8 cellular contexts compared by ENCODE assay signal in genomic region chr2:232418466-232419244, GRCh38. TPM values are rescaled to one million over a fixed set of nuclear protein-coding genes. Genes with fewer than 3 reads are reported as not detected.
DNase-seq lines count a peak whose midpoint lies in the region; ATAC-seq and TF ChIP-seq lines count a peak whose summit lies in the region.

No MANE protein-coding gene starts in this region.

- ATAC-seq in activated T-cell treated with anti-CD3 and anti-CD28 coated beads, Interleukin-2, amount 50 U/mL, for 72 hours (replicated peaks in 1 of 2), result peak; percentile 55
- ATAC-seq in thoracic aorta (ENCODE audit: insufficient number of reproducible peaks, low FRiP score, low read depth), result no peak
- ATAC-seq in HG03045 (IDR thresholded peaks at IDR 0.05; ENCODE audit: unreplicated experiment), result no peak

- peak overlapping the region; percentile 69 to 85 for H3K4me3 Mint-ChIP-seq in activated T-cell treated with anti-CD3 and anti-CD28 coated beads, Interleukin-2, amount 50 U/mL, for 72 hours

- no peak overlapping the region for H3K4me2 ChIP-seq in OCI-LY7 (ENCODE audit: low read length)

- peaks cover 0 to 7% of the 10 kb centered on the region in 2 donors for H3K36me3 Mint-ChIP-seq in activated T-cell treated with anti-CD3 and anti-CD28 coated beads, Interleukin-2, amount 50 U/mL, for 72 hours (ENCODE audit: insufficient read depth in 2 of 2)

- peak; percentile 27 for DNase-seq in activated T-cell treated with anti-CD3 and anti-CD28 coated beads for 48 hours (ENCODE audit: low read depth)
- DNase-seq in activated T-cell treated with anti-CD3 and anti-CD28 coated beads for 4 hours, result no peak
- peak in 1 of 2 donors; percentile 31 for DNase-seq in activated T-cell treated with anti-CD3 and anti-CD28 coated beads, Interleukin-2, amount 50 U/mL, for 72 hours
- no peak for DNase-seq in thoracic aorta (ENCODE audit: low spot score)
- no peak for DNase-seq in OCI-LY7 (ENCODE audit: low spot score)
- DNase-seq in cerebellar cortex (ENCODE audit: low spot score), result no peak

- peaks cover 41% of the 10 kb centered on the region for H3K27me3 Mint-ChIP-seq in activated T-cell treated with anti-CD3 and anti-CD28 coated beads, Interleukin-2, amount 50 U/mL, for 72 hours (ENCODE audit: low read depth)

- H3K27ac ChIP-seq in thoracic aorta, result no peak overlapping the region
- no peak overlapping the region for H3K27ac ChIP-seq in OCI-LY7 (ENCODE audit: low read depth, low read length, poor library complexity, severe bottlenecking)

- H3K27me3 ChIP-seq in thoracic aorta (replicated peaks; ENCODE audit: insufficient read depth), result peaks cover 5% of the 10 kb centered on the region

- peaks cover 4% of the 10 kb centered on the region for H3K9me3 ChIP-seq in iPS-18c (ENCODE audit: control insufficient read depth, insufficient read depth, low read length)
- no peaks in the 10 kb centered on the region for H3K9me3 ChIP-seq in thoracic aorta
- peaks cover 8% of the 10 kb centered on the region; the same call in 1 of the 2 replicates for H3K9me3 ChIP-seq in OCI-LY7 (ENCODE audit: low read length)

- TF ChIP-seq CTCF in thoracic aorta (IDR thresholded peaks at IDR 0.05), result no peak
- no peak for TF ChIP-seq CTCF in OCI-LY7 (conservative IDR thresholded peaks at IDR 0.05; ENCODE audit: low read length)

- no peak overlapping the region for H2AFZ ChIP-seq in OCI-LY7 (ENCODE audit: low read length)

- H3K36me3 ChIP-seq in thoracic aorta (no peaks in the 10 kb centered on the region), OCI-LY7 (ENCODE audit: insufficient read depth, low read length) (no peaks in the 10 kb centered on the region)

- intact Hi-C loops in OCI-LY7 (cut with micrococcal nuclease; ENCODE audit: unreplicated experiment), result no loop called here

- H4K20me1 ChIP-seq in OCI-LY7 (ENCODE audit: insufficient read depth, low read length), result no peaks in the 10 kb centered on the region

- H3K9me2 ChIP-seq in OCI-LY7 (ENCODE audit: insufficient read depth, low read length), result no peaks in the 10 kb centered on the region

- CTCF ChIA-PET in OCI-LY7 (lab: Charles Lee; ENCODE audit: unreplicated experiment), result no interaction called here

- H3K27ac Mint-ChIP-seq in activated T-cell treated with anti-CD3 and anti-CD28 coated beads, Interleukin-2, amount 50 U/mL, for 72 hours, result no peak overlapping the region

- H3K4me1 ChIP-seq in thoracic aorta (ENCODE audit: control insufficient read depth in 1 of 2, low read depth in 2 of 2) (peaks cover 0 to 20% of the 10 kb centered on the region in 2 donors), OCI-LY7 (ENCODE audit: insufficient read depth, low read length, poor library complexity, severe bottlenecking) (no peaks in the 10 kb centered on the region)

- peaks cover 2% of the 10 kb centered on the region for H3K4me1 Mint-ChIP-seq in activated T-cell treated with anti-CD3 and anti-CD28 coated beads, Interleukin-2, amount 50 U/mL, for 72 hours (ENCODE audit: low read depth)

- POLR2A ChIA-PET in OCI-LY7 (lab: Charles Lee), result no interaction called here

- no peaks in the 10 kb centered on the region for H3K79me2 ChIP-seq in OCI-LY7 (ENCODE audit: insufficient read depth, low read depth, low read length)

- H3K4me3 ChIP-seq in iPS-18c (ENCODE audit: insufficient read depth, low read depth, low read length) (peak overlapping the region; percentile 82), thoracic aorta (peak overlapping the region; percentile 54), OCI-LY7 (ENCODE audit: low read depth, low read length, poor library complexity, severe bottlenecking) (no peak overlapping the region)

- peaks cover 1 to 7% of the 10 kb centered on the region in 2 donors for H3K9me3 Mint-ChIP-seq in activated T-cell treated with anti-CD3 and anti-CD28 coated beads, Interleukin-2, amount 50 U/mL, for 72 hours

- BruUV-seq in OCI-LY7 (replicated peaks; lab: Mats Ljungman, UMichigan), result no TSS peak

RNA-seq across cellular contexts. Expression of gene ALPG, which starts 12.0 kb away (rescaled TPM):
- not detected for total RNA-seq in activated T-cell treated with anti-CD3 and anti-CD28 coated beads, Interleukin-2, amount 50 U/mL, for 72 hours
- total RNA-seq in thoracic aorta (not detected), OCI-LY7 (2022) (not detected in 2 replicates)
- not detected in 2 replicates for total RNA-seq in OCI-LY7 (2014; rRNA removed; shearing (Covaris generic))

RNA-seq across cellular contexts. Expression of gene ALPI, which starts 37.3 kb away (rescaled TPM):
- total RNA-seq in activated T-cell treated with anti-CD3 and anti-CD28 coated beads, Interleukin-2, amount 50 U/mL, for 72 hours, result not detected
- total RNA-seq in thoracic aorta (not detected), OCI-LY7 (2022) (not detected in 2 replicates)
- total RNA-seq in OCI-LY7 (2014; rRNA removed; shearing (Covaris generic)), result not detected in 2 replicates

RNA-seq across cellular contexts. Expression of gene ALPP, which starts 40.1 kb away (rescaled TPM):
- not detected for total RNA-seq in activated T-cell treated with anti-CD3 and anti-CD28 coated beads, Interleukin-2, amount 50 U/mL, for 72 hours
- total RNA-seq in thoracic aorta (not detected), OCI-LY7 (2022) (not detected in 2 replicates)
- total RNA-seq in OCI-LY7 (2014; rRNA removed; shearing (Covaris generic)), result not detected in 2 replicates

Comparison
In these comparisons a context has a peak if more than half of its experiments do, and no peak if none do; other contexts are left out.
1. ATAC-seq: peak in activated T-cell treated with anti-CD3 and anti-CD28 coated beads, Interleukin-2, amount 50 U/mL, for 72 hours (2 of 2); none in thoracic aorta (single experiment) and HG03045 (single experiment).